In the genomic region with DNA sequence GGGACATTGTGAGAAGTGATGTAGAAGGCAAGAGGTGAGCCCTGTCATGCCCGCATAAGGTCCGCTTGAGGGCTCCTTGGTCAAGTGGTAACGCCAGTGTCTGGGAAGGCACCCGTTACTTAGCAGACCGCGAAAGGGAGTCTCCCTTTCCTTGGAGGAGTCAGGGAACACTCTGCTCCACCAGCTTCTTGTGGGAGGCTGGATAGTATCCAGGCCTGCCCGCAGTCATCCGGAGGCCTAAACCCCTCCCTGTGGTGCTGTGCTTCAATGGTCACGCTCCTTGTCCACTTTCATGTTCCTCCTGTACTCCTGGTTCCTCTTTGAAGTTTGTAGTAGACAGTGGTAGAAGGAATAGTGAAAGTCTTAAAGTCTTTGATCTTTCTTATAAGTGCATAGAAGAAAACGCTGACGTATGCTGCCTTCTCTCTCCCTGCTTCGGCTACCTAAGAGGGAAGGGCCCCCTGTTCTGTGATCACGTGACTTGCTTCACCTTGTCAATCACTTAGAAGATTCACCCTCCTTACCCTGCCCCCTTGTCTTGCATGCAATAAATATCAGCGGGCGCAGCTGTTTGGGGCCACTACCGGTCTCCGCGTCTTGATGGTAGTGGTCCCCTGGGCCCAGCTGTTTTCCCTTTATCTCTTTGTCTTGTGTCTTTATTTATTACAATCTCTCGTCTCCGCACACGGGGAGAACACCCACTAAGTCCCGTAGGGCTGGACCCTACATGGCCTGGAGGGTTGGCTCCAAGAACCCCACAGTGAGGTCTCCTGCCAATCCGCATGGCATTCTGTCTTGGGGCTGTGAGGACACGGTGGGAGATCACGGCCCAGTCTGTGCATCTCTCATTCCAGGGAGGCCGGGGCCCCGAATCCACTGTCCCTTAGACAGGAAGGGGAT, we compare ENCODE assay signal across 2 cellular contexts. TPM values are rescaled to one million over a fixed set of nuclear protein-coding genes. Genes with fewer than 3 reads are reported as not detected.
"Had no signal": no experiment of that assay in that cellular context is flagged by ENCODE, and none has a peak within 500 bp of the region (broad histone marks: within the 10 kb centered on the region; RNA-seq: fewer than 3 reads in every experiment).

No MANE protein-coding gene starts in this region.

RNA-seq across cellular contexts. Expression of a gene that starts 22.5 kb away (rescaled TPM):
- total RNA-seq: activated CD4-positive, alpha-beta memory T cell treated with anti-CD3 and anti-CD28 coated beads, Interleukin-2, amount 10 ng/mL, durations not matched to agents 7 days and 5 days; naive thymus-derived CD4-positive, alpha-beta T cell had no signal
- polyA plus RNA-seq: naive thymus-derived CD4-positive, alpha-beta T cell had no signal
